20 cellular contexts compared by ENCODE assay signal in genomic region chr3:186969607-186970006, GRCh38. TPM values are rescaled to one million over a fixed set of nuclear protein-coding genes. Genes with fewer than 3 reads are reported as not detected.
DNase-seq lines count a peak whose midpoint lies in the region; ATAC-seq, FAIRE-seq and TF ChIP-seq lines count a peak whose summit lies in the region.
"Had no signal": no experiment of that assay in that cellular context is flagged by ENCODE, and none has a peak within 500 bp of the region (broad histone marks: within the 10 kb centered on the region; RNA-seq: fewer than 3 reads in every experiment).

No MANE protein-coding gene starts in this region.

- no peak for DNase-seq in HepG2 (ENCODE audit: low spot score)
- no peak for DNase-seq in chondrocyte (ENCODE audit: low spot score)
- no peak for DNase-seq in naive thymus-derived CD4-positive, alpha-beta T cell
- DNase-seq in aorta = no peak
- no peak for DNase-seq in DMS153 (lab: John Stamatoyannopoulos, UW)
- no peak for DNase-seq in stimulated activated CD4-positive, alpha-beta T cell treated with anti-CD3 and anti-CD28 coated beads, Interleukin-15, amount 100 ng/mL, for 24 hours
- DNase-seq in HUDEP-2 (lab: John Stamatoyannopoulos, UW; ENCODE audit: unreplicated experiment in 76 of 76) = no peak
- DNase-seq: activated CD4-positive, alpha-beta T cell treated with anti-CD3 and anti-CD28 coated beads for 1 hour; activated T-cell treated with anti-CD3 and anti-CD28 coated beads, Interleukin-2, amount 50 U/mL, for 1 hour; anterior cingulate cortex; DND-41; NCI-H2081 treated with DMSO at 0.1 percent for 48 hours; NCI-H69; stimulated activated CD4-positive, alpha-beta T cell treated with anti-CD3 and anti-CD28 coated beads, Interleukin-12 subunit alpha, Interleukin-12 subunit beta, amount 100 ng/mL, for 4 hours; stomach had no signal

- H3K27me3 ChIP-seq in liver (ENCODE audit: control insufficient read depth in 4 of 4, insufficient read depth in 4 of 4, low read length in 3 of 4) (no peaks in the 10 kb centered on the region), HepG2 (ENCODE audit: control insufficient read depth in 1 of 2, insufficient read depth in 2 of 2, low read length in 2 of 2) (no peaks in the 10 kb centered on the region), aorta (ENCODE audit: control insufficient read depth in 1 of 2, insufficient read depth in 2 of 2, low read length in 1 of 2) (no peaks in the 10 kb centered on the region)
- H3K27me3 ChIP-seq in naive thymus-derived CD4-positive, alpha-beta T cell (ENCODE audit: control insufficient read depth in 2 of 2, insufficient read depth in 2 of 2, low read length in 2 of 2) = no peaks in the 10 kb centered on the region
- H3K27me3 ChIP-seq: hepatocyte, stomach had no signal

- no TSS peak for BruUV-seq in HepG2 (replicated peaks; lab: Mats Ljungman, UMichigan)

- intact Hi-C loops in HepG2 (cut with micrococcal nuclease; ENCODE audit: unreplicated experiment) = no loop called here
- intact Hi-C loops in naive thymus-derived CD4-positive, alpha-beta T cell (cut with micrococcal nuclease) = no loop called here
- intact Hi-C loops in aorta (cut with DNase I) = loop anchor here (5.0 to 10.0 kb wide), 3 partner anchors 37 to 138 kb away; partner anchors contain the start of gene ST6GAL1 (in 1 of the 2)

- H3K36me3 Mint-ChIP-seq in chondrocyte (ENCODE audit: low read depth) = peaks cover 20% of the 10 kb centered on the region
- peaks cover 15 to 81% (median 53%) of the 10 kb centered on the region in 5 donors for H3K36me3 Mint-ChIP-seq in naive thymus-derived CD4-positive, alpha-beta T cell

- WGBS in liver = 65% methylated on average over 7 of the region's 7 CpGs
- WGBS in HepG2 (ENCODE audit: low lambda C conversion rate) = 94% methylated on average over 7 of the region's 7 CpGs
- 15 to 19% methylated on average over 7 of the region's 7 CpGs for WGBS in aorta, 2 donors

- H3K27me3 Mint-ChIP-seq in chondrocyte (ENCODE audit: low read depth) = no peaks in the 10 kb centered on the region
- H3K27me3 Mint-ChIP-seq in naive thymus-derived CD4-positive, alpha-beta T cell = no peaks in the 10 kb centered on the region
- H3K27me3 Mint-ChIP-seq: IgD-negative memory B cell, progenitor cell of endocrine pancreas had no signal

- TF ChIP-seq EP300 in HepG2 (IDR thresholded peaks at IDR 0.05; ENCODE audit: low read depth in 2 of 2, low read length in 2 of 2) = no peak
- TF ChIP-seq EP300 in HepG2 (CRISPR knock-in tag; IDR thresholded peaks at IDR 0.05; ENCODE audit: borderline replicate concordance) = no peak

- H3K79me2 ChIP-seq in HepG2 (ENCODE audit: insufficient read depth, low read length) = no peaks in the 10 kb centered on the region
- H3K79me2 ChIP-seq: hepatocyte had no signal

- no peak overlapping the region for H3K4me3 Mint-ChIP-seq in chondrocyte (ENCODE audit: unreplicated experiment)
- H3K4me3 Mint-ChIP-seq in naive thymus-derived CD4-positive, alpha-beta T cell = peak overlapping the region in 3 of 10 donors; percentile 4 to 22 (median 5)
- H3K4me3 Mint-ChIP-seq: IgD-negative memory B cell had no signal

- TF ChIP-seq POLR2A in HepG2 (IDR thresholded peaks at IDR 0.05; ENCODE audit: insufficient read depth in 1 of 2, low read depth in 2 of 2, low read length in 2 of 2) = no peak

- H3K27ac ChIP-seq in liver (ENCODE audit: low read depth in 1 of 2, low read length in 2 of 2) = no peak overlapping the region
- no peak overlapping the region for H3K27ac ChIP-seq in HepG2 (ENCODE audit: extremely low read length, insufficient read depth, low read length)
- no peak overlapping the region for H3K27ac ChIP-seq in naive thymus-derived CD4-positive, alpha-beta T cell (ENCODE audit: low read depth, low read length)
- H3K27ac ChIP-seq in aorta (ENCODE audit: low read depth in 1 of 2, low read length in 2 of 2) = peak overlapping the region; percentile 46 to 96
- H3K27ac ChIP-seq: hepatocyte had no signal

- peaks cover 47% of the 10 kb centered on the region for H3K4me1 Mint-ChIP-seq in chondrocyte (ENCODE audit: low read depth)
- H3K4me1 Mint-ChIP-seq in naive thymus-derived CD4-positive, alpha-beta T cell = peaks cover 22 to 53% (median 35%) of the 10 kb centered on the region in 7 donors

- peaks cover 0 to 2% (median 0%) of the 10 kb centered on the region in 4 donors for H3K36me3 ChIP-seq in liver (ENCODE audit: control insufficient read depth in 4 of 4, insufficient read depth in 3 of 4, low read depth in 1 of 4, low read length in 3 of 4)
- no peaks in the 10 kb centered on the region for H3K36me3 ChIP-seq in HepG2 (replicated peaks in 1 of 2; ENCODE audit: control insufficient read depth in 1 of 2, insufficient read depth in 2 of 2, low read length in 2 of 2)
- H3K36me3 ChIP-seq in naive thymus-derived CD4-positive, alpha-beta T cell (ENCODE audit: control insufficient read depth in 2 of 3, insufficient read depth in 3 of 3, low read length in 3 of 3) = peaks cover 9 to 60% (median 14%) of the 10 kb centered on the region in 3 experiments
- no peaks in the 10 kb centered on the region for H3K36me3 ChIP-seq in aorta (ENCODE audit: control insufficient read depth in 1 of 2, insufficient read depth in 2 of 2, low read length in 1 of 2)

- ATAC-seq in HepG2 (no peak), aorta (ENCODE audit: low FRiP score) (peak; percentile 30)
- no peak for ATAC-seq in naive thymus-derived CD4-positive, alpha-beta T cell
- ATAC-seq: Panc1 had no signal

- H3K9me3 Mint-ChIP-seq in chondrocyte (ENCODE audit: low read depth) = peaks cover 11% of the 10 kb centered on the region
- peaks cover 0 to 3% (median 0%) of the 10 kb centered on the region in 11 donors for H3K9me3 Mint-ChIP-seq in naive thymus-derived CD4-positive, alpha-beta T cell
- H3K9me3 Mint-ChIP-seq: IgD-negative memory B cell had no signal

- H3K9ac ChIP-seq in liver (ENCODE audit: low read depth in 1 of 2, low read length in 2 of 2) = no peak overlapping the region
- no peak overlapping the region for H3K9ac ChIP-seq in HepG2 (ENCODE audit: insufficient read depth, low read depth, low read length)

- TF ChIP-seq CTCF in liver (IDR thresholded peaks at IDR 0.05; ENCODE audit: low read depth, low read length, missing input control) (no peak), HepG2 (CRISPR knock-in tag; IDR thresholded peaks at IDR 0.05) (no peak), chondrocyte (IDR thresholded peaks at IDR 0.05) (no peak)

- no peak overlapping the region for H3K4me2 ChIP-seq in HepG2 (ENCODE audit: low read depth, low read length)
- H3K4me2 ChIP-seq: hepatocyte had no signal

- H3K9me3 ChIP-seq in liver (ENCODE audit: control insufficient read depth in 4 of 4, low read length in 3 of 4) (no peaks in the 10 kb centered on the region), HepG2 (ENCODE audit: low read length) (no peaks in the 10 kb centered on the region), aorta (ENCODE audit: control insufficient read depth, low read length) (no peaks in the 10 kb centered on the region)
- no peaks in the 10 kb centered on the region for H3K9me3 ChIP-seq in naive thymus-derived CD4-positive, alpha-beta T cell (ENCODE audit: control insufficient read depth in 2 of 3, low read length in 3 of 3)
- H3K9me3 ChIP-seq: stomach had no signal

- in situ Hi-C loops in HepG2 (cut with HindIII; ENCODE audit: extremely low pct_ligation_motif_present, low pct_unique_long_range_greater_than_20kb) = no loop called here

- CTCF ChIA-PET in HepG2 (lab: Yijun Ruan, JAX; ENCODE audit: low intra/inter-chr PET ratio, low total read pairs) = no interaction called here
- CTCF ChIA-PET in naive thymus-derived CD4-positive, alpha-beta T cell (lab: Charles Lee) = no interaction called here

- no peak for FAIRE-seq in HepG2 (lab: Jason Lieb, UNC)

- H3K27ac Mint-ChIP-seq in chondrocyte (ENCODE audit: unreplicated experiment) = peak overlapping the region; percentile 73
- peak overlapping the region in 7 of 9 donors; percentile 0 to 81 (median 47) for H3K27ac Mint-ChIP-seq in naive thymus-derived CD4-positive, alpha-beta T cell
- H3K27ac Mint-ChIP-seq: progenitor cell of endocrine pancreas had no signal

- H4K20me1 ChIP-seq in HepG2 (ENCODE audit: insufficient read depth, low read length) = no peaks in the 10 kb centered on the region

- H3K4me3 ChIP-seq in liver (ENCODE audit: low read depth in 1 of 3, low read length in 3 of 3) (no peak overlapping the region), HepG2 (replicated peaks in 1 of 3; ENCODE audit: insufficient read depth in 1 of 3, low read depth in 2 of 3, low read length in 3 of 3) (no peak overlapping the region), aorta (ENCODE audit: low read length in 2 of 2) (no peak overlapping the region)
- no peak overlapping the region for H3K4me3 ChIP-seq in naive thymus-derived CD4-positive, alpha-beta T cell (ENCODE audit: low read length)
- H3K4me3 ChIP-seq: hepatocyte, stomach had no signal

- H3K4me1 ChIP-seq in liver (ENCODE audit: control insufficient read depth in 4 of 4, insufficient read depth in 4 of 4, low read length in 3 of 4) (peaks cover 7 to 22% (median 13%) of the 10 kb centered on the region in 4 donors), HepG2 (ENCODE audit: insufficient read depth, low read length) (peaks cover 26% of the 10 kb centered on the region), aorta (ENCODE audit: control insufficient read depth in 1 of 2, insufficient read depth in 2 of 2, low read length in 2 of 2) (peaks cover 2 to 3% of the 10 kb centered on the region in 2 donors)
- no peaks in the 10 kb centered on the region for H3K4me1 ChIP-seq in naive thymus-derived CD4-positive, alpha-beta T cell (ENCODE audit: control insufficient read depth in 2 of 2, insufficient read depth in 2 of 2, low read length in 2 of 2)

- POLR2A ChIA-PET in HepG2 (lab: Yijun Ruan, JAX) = no interaction called here
- POLR2A ChIA-PET in naive thymus-derived CD4-positive, alpha-beta T cell (lab: Charles Lee) = interaction anchor here (0.6 kb wide), 1 partner anchor 98 kb away, joined by 7 read pairs; no protein-coding TSS in a partner anchor

- no peak for TF ChIP-seq RAD21 in liver (IDR thresholded peaks at IDR 0.05)
- TF ChIP-seq RAD21 in HepG2 (CRISPR knock-in tag; IDR thresholded peaks at IDR 0.05) = no peak

- no peak overlapping the region for H2AFZ ChIP-seq in HepG2 (ENCODE audit: low read length)
- H2AFZ ChIP-seq: hepatocyte had no signal

RNA-seq across cellular contexts. Expression of gene ST6GAL1, which starts 39.3 kb away (rescaled TPM):
- total RNA-seq in liver (100 to 1,000 TPM; 102 to 376 TPM), HepG2 (2016; rRNA removed; fragmentation: Illumina TruSeq; extraction: Trizol) (62.1 and 79.9 TPM in 2 replicates), chondrocyte (21.9 to 36.6 TPM (median 33.9 TPM) in 3 replicates), aorta (100 to 1,000 TPM in 1 of 2 donors, 10 to 100 TPM in 1; 80.3 to 140 TPM)
- polyA plus RNA-seq in liver (100 to 1,000 TPM; 280 to 425 TPM), HepG2 (2011; rRNA removed) (163 and 164 TPM in 2 replicates), aorta (10 to 100 TPM; 11.8 to 20.5 TPM)
- total RNA-seq in HepG2 (2016; cell fraction: cytosol; rRNA removed; fragmentation: Illumina TruSeq; extraction: Trizol; ENCODE audit: low read depth) = 8.1 and 8.2 TPM in 2 replicates
- 62.1 and 78.3 TPM in 2 replicates for total RNA-seq in HepG2 (2016; cell fraction: insoluble cytoplasmic fraction; rRNA removed; fragmentation: Illumina TruSeq; extraction: Trizol)
- total RNA-seq in HepG2 (2016; cell fraction: membrane; rRNA removed; fragmentation: Illumina TruSeq; extraction: Trizol) = 30.2 and 33.0 TPM in 2 replicates
- total RNA-seq in HepG2 (2016; cell fraction: nucleus; rRNA removed; fragmentation: Illumina TruSeq; extraction: Trizol) = 91.6 and 101 TPM in 2 replicates
- polyA plus RNA-seq in HepG2 (2011; cell fraction: cytosol; rRNA removed) = 115 and 161 TPM in 2 replicates
- 50.3 and 65.6 TPM in 2 replicates for polyA plus RNA-seq in HepG2 (2011; cell fraction: nucleus; rRNA removed)
- polyA plus RNA-seq in HepG2 (2012) = 189 and 200 TPM in 2 replicates
- polyA plus RNA-seq in HepG2 (2016; cell fraction: cytosol; fragmentation: Illumina TruSeq; extraction: Trizol; ENCODE audit: low read depth) = 5.0 and 5.1 TPM in 2 replicates
- polyA plus RNA-seq in HepG2 (2016; cell fraction: insoluble cytoplasmic fraction; fragmentation: Illumina TruSeq; extraction: Trizol; ENCODE audit: low read depth) = 49.0 and 50.2 TPM in 2 replicates
- polyA plus RNA-seq in HepG2 (2016; cell fraction: membrane; fragmentation: Illumina TruSeq; extraction: Trizol; ENCODE audit: low read depth) = 18.2 and 19.6 TPM in 2 replicates
- 91.4 and 96.5 TPM in 2 replicates for polyA plus RNA-seq in HepG2 (2016; cell fraction: nucleus; fragmentation: Illumina TruSeq; extraction: Trizol; ENCODE audit: insufficient read depth, low read depth)
- 3.2 and 268 TPM in 2 replicates for polyA minus RNA-seq in HepG2 (2011; rRNA and poly(A)+ RNA removed; ENCODE audit: low replicate concordance)
- 106 and 146 TPM in 2 replicates for polyA minus RNA-seq in HepG2 (2011; cell fraction: cytosol; rRNA and poly(A)+ RNA removed)
- 119 and 177 TPM in 2 replicates for polyA minus RNA-seq in HepG2 (2011; cell fraction: nucleus; rRNA and poly(A)+ RNA removed)
- total RNA-seq in naive thymus-derived CD4-positive, alpha-beta T cell = 100 to 1,000 TPM; 115 to 264 (median 160) TPM
- 100 to 1,000 TPM; 214 to 313 TPM for polyA plus RNA-seq in naive thymus-derived CD4-positive, alpha-beta T cell

Comparison
In these comparisons a context has a peak if more than half of its experiments do, and no peak if none do; other contexts are left out.
1. H3K27ac ChIP-seq: peak in aorta (2 of 2); none in liver (0 of 2), HepG2 (single experiment) and naive thymus-derived CD4-positive, alpha-beta T cell (single experiment).
2. intact Hi-C loops: an anchor here in aorta (5.0 to 10.0 kb wide); none called in HepG2 and naive thymus-derived CD4-positive, alpha-beta T cell.